In the genomic region with DNA sequence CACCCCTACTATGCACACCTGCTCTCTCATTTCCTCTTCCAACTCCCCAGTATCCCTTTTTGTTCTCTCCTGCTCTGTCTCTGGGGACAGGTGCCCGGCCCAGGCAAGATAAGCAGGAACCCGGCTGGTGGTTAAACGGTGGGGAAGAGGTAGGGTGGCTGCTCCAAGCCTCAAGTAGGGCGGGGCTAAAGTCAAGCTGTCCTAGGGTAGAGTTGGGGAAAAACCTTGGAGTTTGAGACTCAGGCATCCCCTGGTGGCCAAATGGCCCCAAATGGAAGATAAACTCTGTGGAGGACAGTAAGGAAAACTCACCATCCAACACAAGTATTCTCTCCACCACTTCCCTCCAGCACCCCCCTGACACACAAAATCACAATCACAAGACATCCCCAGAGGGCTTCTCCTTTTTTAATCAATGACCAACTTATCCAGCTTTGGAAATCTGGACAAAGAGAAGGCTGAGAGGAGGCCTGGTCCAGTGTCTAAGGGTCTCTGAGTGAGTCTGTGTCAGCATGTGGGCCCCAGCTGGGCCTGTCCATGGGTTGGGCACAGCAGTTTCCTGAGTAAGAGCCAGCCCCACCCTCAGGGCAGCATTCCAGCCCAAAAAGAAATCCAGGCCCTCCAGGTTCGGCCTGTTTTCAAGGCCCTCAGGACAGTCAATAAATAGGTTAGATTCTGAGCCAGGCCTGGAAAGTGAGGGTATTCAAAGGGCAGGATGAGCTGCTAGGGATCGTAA, we compare ENCODE assay signal across 12 cellular contexts. TPM values are rescaled to one million over a fixed set of nuclear protein-coding genes. Genes with fewer than 3 reads are reported as not detected.
DNase-seq lines count a peak whose midpoint lies in the region; ATAC-seq, FAIRE-seq and TF ChIP-seq lines count a peak whose summit lies in the region.
"Had no signal": no experiment of that assay in that cellular context is flagged by ENCODE, and none has a peak within 500 bp of the region (broad histone marks: within the 10 kb centered on the region; RNA-seq: fewer than 3 reads in every experiment).

No MANE protein-coding gene starts in this region.

- H3K27me3 ChIP-seq in adipocyte (replicated peaks; ENCODE audit: control insufficient read depth, insufficient read depth, low read length) = no peaks in the 10 kb centered on the region
- H3K27me3 ChIP-seq: pancreas had no signal

- H3K9me3 ChIP-seq in A549 (no peaks in the 10 kb centered on the region), adipocyte (ENCODE audit: control insufficient read depth, low read length) (no peaks in the 10 kb centered on the region)
- H3K9me3 ChIP-seq: pancreas had no signal

- ATAC-seq in A549 (peak; percentile 28 to 52; a peak in 3 of 6 replicates), left lobe of liver (peak; percentile 80), HG02870 (IDR thresholded peaks at IDR 0.05; ENCODE audit: unreplicated experiment) (no peak), GM21717 (IDR thresholded peaks at IDR 0.05; ENCODE audit: unreplicated experiment) (no peak)

- no peak for FAIRE-seq in A549 (lab: Jason Lieb, UNC)
- FAIRE-seq: pancreas had no signal

- no peak for TF ChIP-seq POLR2A in A549 (IDR thresholded peaks at IDR 0.05; ENCODE audit: low read length)

- no peak overlapping the region for H3K27ac ChIP-seq in A549
- H3K27ac ChIP-seq: pancreas had no signal

- no peak for TF ChIP-seq CTCF in A549 (IDR thresholded peaks at IDR 0.05)

- DNase-seq in A549 (ENCODE audit: low read depth in 1 of 2, low spot score in 1 of 2) (peak in 1 of 2 experiments; percentile 12), ELR (ENCODE audit: low read depth) (peak; percentile 33), adipocyte (ENCODE audit: low read depth) (peak; percentile 38), left lobe of liver (ENCODE audit: low spot score) (peak; percentile 83), NCI-H524 treated with DMSO at 0.1 percent for 48 hours (lab: John Stamatoyannopoulos, UW) (no peak), NCI-H1417 treated with DMSO at 0.1 percent for 48 hours (lab: John Stamatoyannopoulos, UW) (no peak)
- DNase-seq: activated CD4-positive, alpha-beta T cell treated with anti-CD3 and anti-CD28 coated beads, Interleukin-2, amount 50 U/mL, for 48 hours; DMS79 treated with DMSO at 0.1 percent for 48 hours; Kasumi-1; pancreas had no signal

- peaks cover 9% of the 10 kb centered on the region for H3K4me1 ChIP-seq in A549
- peaks cover 8% of the 10 kb centered on the region for H3K4me1 ChIP-seq in adipocyte (ENCODE audit: control insufficient read depth, insufficient read depth, low read length)

- H3K36me3 ChIP-seq in adipocyte (ENCODE audit: control insufficient read depth, insufficient read depth, low read length, severe bottlenecking) = peaks cover 44% of the 10 kb centered on the region

- 79% methylated on average over 5 of the region's 6 CpGs for WGBS in A549 (ENCODE audit: missing lambda C conversion rate)

- H3K4me3 ChIP-seq in A549 = no peak overlapping the region
- no peak overlapping the region for H3K4me3 ChIP-seq in adipocyte (ENCODE audit: low read length)
- H3K4me3 ChIP-seq: pancreas had no signal

- CTCF ChIA-PET in A549 (lab: Yijun Ruan, JAX) = no interaction called here

- no peak for TF ChIP-seq EP300 in A549 (IDR thresholded peaks at IDR 0.05)

- no peak overlapping the region for H3K4me2 ChIP-seq in A549

- peak in 1 of 2 experiments; percentile 12; a peak in 1 of 5 replicates for TF ChIP-seq RAD21 in A549 (conservative IDR thresholded peaks at IDR 0.05 in 1 of 2, IDR thresholded peaks at IDR 0.05 in 1 of 2)

- POLR2A ChIA-PET in A549 (lab: Yijun Ruan, JAX) = no interaction called here

- no peak overlapping the region for H3K9ac ChIP-seq in adipocyte (ENCODE audit: low read length)

TF ChIP-seq in A549, 52 proteins besides CTCF, POLR2A, EP300 and RAD21:
- TF ChIP-seq ZFP36 (IDR thresholded peaks at IDR 0.05; ENCODE audit: borderline replicate concordance, partially characterized antibody) = no peak
- no peak for TF ChIP-seq TFCP2L1 (CRISPR knock-in tag; IDR thresholded peaks at IDR 0.05)

RNA-seq across cellular contexts. Expression of gene POMGNT1, which starts 9.8 kb away (rescaled TPM):
- polyA plus RNA-seq in A549 (2011; rRNA removed) (33.5 and 39.5 TPM in 2 replicates), A549 (2017; fragmentation: RNase III; extraction: RNeasy Plus Mini Kit Qiagen cat#74134 plus additional on column Dnase treatment) (32.4 to 33.4 TPM (median 33.1 TPM) in 3 replicates)
- 44.3 and 53.4 TPM in 2 replicates for polyA plus RNA-seq in A549 (2012; cell fraction: cytosol; rRNA removed)
- polyA plus RNA-seq in A549 (2012; cell fraction: nucleus; rRNA removed) = 67.7 and 76.5 TPM in 2 replicates
- 51.7 and 54.5 TPM in 2 replicates for polyA minus RNA-seq in A549 (2011; rRNA and poly(A)+ RNA removed)
- 39.8 TPM for total RNA-seq in left lobe of liver

RNA-seq across cellular contexts. Expression of gene P3R3URF, which starts 12.2 kb away (rescaled TPM):
- polyA plus RNA-seq in A549 (2011; rRNA removed) (not detected in 2 replicates), A549 (2017; fragmentation: RNase III; extraction: RNeasy Plus Mini Kit Qiagen cat#74134 plus additional on column Dnase treatment) (not detected in 3 replicates)
- polyA plus RNA-seq in A549 (2012; cell fraction: cytosol; rRNA removed) = not detected in 2 replicates
- not detected in 2 replicates for polyA plus RNA-seq in A549 (2012; cell fraction: nucleus; rRNA removed)
- polyA minus RNA-seq in A549 (2011; rRNA and poly(A)+ RNA removed) = not detected in 2 replicates
- total RNA-seq in left lobe of liver = not detected
- total RNA-seq: pancreas had no signal
- polyA plus RNA-seq: pancreas had no signal

RNA-seq across cellular contexts. Expression of gene TSPAN1, which starts 13.6 kb away (rescaled TPM):
- polyA plus RNA-seq in A549 (2011; rRNA removed) = 2.1 and 3.1 TPM in 2 replicates
- polyA plus RNA-seq in A549 (2012; cell fraction: cytosol; rRNA removed) = 1.6 TPM in 2 replicates
- polyA plus RNA-seq in A549 (2012; cell fraction: nucleus; rRNA removed) = 2.3 and 2.6 TPM in 2 replicates
- 1.8 to 3.1 TPM (median 2.1 TPM) in 3 replicates for polyA plus RNA-seq in A549 (2017; fragmentation: RNase III; extraction: RNeasy Plus Mini Kit Qiagen cat#74134 plus additional on column Dnase treatment)
- polyA minus RNA-seq in A549 (2011; rRNA and poly(A)+ RNA removed) = 1.7 and 1.8 TPM in 2 replicates
- total RNA-seq in left lobe of liver = 7.7 TPM

RNA-seq across cellular contexts. Expression of gene LURAP1, which starts 14.7 kb away (rescaled TPM):
- polyA plus RNA-seq in A549 (2011; rRNA removed) (not detected in 2 replicates), A549 (2017; fragmentation: RNase III; extraction: RNeasy Plus Mini Kit Qiagen cat#74134 plus additional on column Dnase treatment) (not detected in 3 replicates)
- not detected in 2 replicates for polyA plus RNA-seq in A549 (2012; cell fraction: cytosol; rRNA removed)
- not detected in 2 replicates for polyA plus RNA-seq in A549 (2012; cell fraction: nucleus; rRNA removed)
- not detected in 2 replicates for polyA minus RNA-seq in A549 (2011; rRNA and poly(A)+ RNA removed)
- 0.40 TPM for total RNA-seq in left lobe of liver

RNA-seq across cellular contexts. Expression of gene PIK3R3, which starts 56.0 kb away (rescaled TPM):
- polyA plus RNA-seq in A549 (2011; rRNA removed) (1.6 and 2.2 TPM in 2 replicates), A549 (2017; fragmentation: RNase III; extraction: RNeasy Plus Mini Kit Qiagen cat#74134 plus additional on column Dnase treatment) (1.8 to 2.1 TPM (median 2.0 TPM) in 3 replicates)
- 0.40 and 0.48 TPM in 2 replicates for polyA plus RNA-seq in A549 (2012; cell fraction: cytosol; rRNA removed)
- polyA plus RNA-seq in A549 (2012; cell fraction: nucleus; rRNA removed) = 0.42 and 0.73 TPM in 2 replicates
- polyA minus RNA-seq in A549 (2011; rRNA and poly(A)+ RNA removed) = 2.0 and 2.2 TPM in 2 replicates
- 3.1 TPM for total RNA-seq in left lobe of liver

Comparison
In these comparisons a context has a peak if more than half of its experiments do, and no peak if none do; other contexts are left out.
1. ATAC-seq: peak in A549 (2 of 2) and left lobe of liver (single experiment); none in HG02870 (single experiment) and GM21717 (single experiment).
2. DNase-seq: peak in ELR (single experiment), adipocyte (single experiment) and left lobe of liver (single experiment); none in NCI-H524 treated with DMSO at 0.1 percent for 48 hours (single experiment) and NCI-H1417 treated with DMSO at 0.1 percent for 48 hours (single experiment).